29 cellular contexts compared by ENCODE assay signal in the genomic region with DNA sequence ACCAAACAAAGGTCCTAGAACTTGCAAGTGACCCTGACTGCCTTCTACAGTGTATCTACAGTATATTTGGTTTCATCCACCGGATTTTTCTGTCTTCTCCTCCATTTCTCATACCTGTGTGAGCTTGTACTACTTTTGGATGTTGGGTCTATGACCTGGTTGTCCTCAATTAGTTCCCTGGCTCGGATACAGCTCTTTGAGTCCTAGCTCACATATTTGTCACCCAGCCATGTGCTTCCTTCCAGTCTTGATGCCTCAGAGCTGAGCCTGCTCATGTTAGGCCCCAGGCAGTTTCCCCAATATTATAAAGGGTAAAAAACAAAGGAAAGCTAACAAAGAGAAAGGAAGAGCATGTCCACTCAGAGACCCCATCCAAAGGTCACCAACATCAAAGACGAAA.
"Had no signal": no experiment of that assay in that cellular context is flagged by ENCODE, and none has a peak within 500 bp of the region (broad histone marks: within the 10 kb centered on the region; RNA-seq: fewer than 3 reads in every experiment).

No MANE protein-coding gene starts in this region.

- H3K36me3 Mint-ChIP-seq: mesothelial cell of epicardium; naive B cell; neural progenitor cell; stimulated activated memory B cell treated with anti-CD40 and anti-IgM and Interleukin-4, amounts not matched to agents 10 μg/mL and 1 μg/mL and 100 μg/mL, for 72 hours had no signal

- H2AFZ ChIP-seq: neural progenitor cell, parathyroid adenoma had no signal

- DNase-seq: hippocampal formation; kidney glomerular epithelial cell; left cardiac atrium; lower lobe of right lung; mesendoderm; naive B cell; natural killer cell; nephron progenitor cell; occipital lobe; psoas muscle; right lobe of liver; stimulated activated CD4-positive, alpha-beta T cell treated with anti-CD3 and anti-CD28 coated beads, Interleukin-1b, Interleukin-23, amount 100 ng/mL, for 48 hours; stimulated activated CD4-positive, alpha-beta T cell treated with anti-CD3 and anti-CD28 coated beads, Interleukin-2, amount 100 ng/mL, for 48 hours; stimulated activated CD4-positive, alpha-beta T cell treated with anti-CD3 and anti-CD28 coated beads, Interleukin-4, amount 100 ng/mL, for 4 hours; stimulated activated CD8-positive, alpha-beta memory T cell treated with anti-CD3 and anti-CD28 coated beads, Interleukin-4, amount 100 ng/mL, for 48 hours; stimulated activated naive CD4-positive, alpha-beta T cell treated with Interleukin-2 at 50 U/mL for 16 hours; stimulated activated naive CD8-positive, alpha-beta T cell treated with anti-CD3 and anti-CD28 coated beads, Interleukin-15, amount 100 ng/mL, for 72 hours; substantia nigra; thyroid gland; transverse colon; upper lobe of left lung had no signal

- H3K4me1 ChIP-seq: lower lobe of right lung, neural progenitor cell, parathyroid adenoma, psoas muscle, right lobe of liver, thyroid gland, transverse colon, upper lobe of left lung, vagina had no signal

- H3K4me1 Mint-ChIP-seq: mesothelial cell of epicardium; naive B cell; natural killer cell; nephron progenitor cell; neural progenitor cell; stimulated activated memory B cell treated with anti-CD40 and anti-IgM and Interleukin-4, amounts not matched to agents 10 μg/mL and 1 μg/mL and 100 μg/mL, for 72 hours; stimulated activated naive CD8-positive, alpha-beta T cell treated with anti-CD3 and anti-CD28 coated beads, Interleukin-15, amount 100 ng/mL, for 72 hours had no signal

- H3K4me3 Mint-ChIP-seq: mesothelial cell of epicardium; naive B cell; natural killer cell; nephron progenitor cell; neural progenitor cell; stimulated activated memory B cell treated with anti-CD40 and anti-IgM and Interleukin-4, amounts not matched to agents 10 μg/mL and 1 μg/mL and 100 μg/mL, for 72 hours; stimulated activated naive CD8-positive, alpha-beta T cell treated with anti-CD3 and anti-CD28 coated beads, Interleukin-15, amount 100 ng/mL, for 72 hours had no signal

- H3K9ac ChIP-seq: neural progenitor cell, parathyroid adenoma had no signal

- H3K79me2 ChIP-seq: parathyroid adenoma had no signal

- H3K27ac Mint-ChIP-seq: mesothelial cell of epicardium; naive B cell; natural killer cell; nephron progenitor cell; neural progenitor cell; stimulated activated memory B cell treated with anti-CD40 and anti-IgM and Interleukin-4, amounts not matched to agents 10 μg/mL and 1 μg/mL and 100 μg/mL, for 72 hours; stimulated activated naive CD8-positive, alpha-beta T cell treated with anti-CD3 and anti-CD28 coated beads, Interleukin-15, amount 100 ng/mL, for 72 hours had no signal

- H3K27me3 ChIP-seq: neural progenitor cell, neutrophil, right lobe of liver, thyroid gland, transverse colon, upper lobe of left lung, vagina had no signal

- H3K9me3 ChIP-seq: neutrophil, psoas muscle, right lobe of liver, thyroid gland, vagina had no signal

- H3K4me2 ChIP-seq: neural progenitor cell, smooth muscle cell had no signal

- H3K27me3 Mint-ChIP-seq: naive B cell; stimulated activated memory B cell treated with anti-CD40 and anti-IgM and Interleukin-4, amounts not matched to agents 10 μg/mL and 1 μg/mL and 100 μg/mL, for 72 hours; stimulated activated naive CD8-positive, alpha-beta T cell treated with anti-CD3 and anti-CD28 coated beads, Interleukin-15, amount 100 ng/mL, for 72 hours had no signal

- ATAC-seq: left cardiac atrium; left lobe of liver; lower lobe of right lung; natural killer cell; psoas muscle; right lobe of liver; stimulated activated memory B cell treated with anti-CD40 and anti-IgM and Interleukin-4, amounts not matched to agents 10 μg/mL and 1 μg/mL and 100 μg/mL, for 72 hours; stimulated activated naive CD8-positive, alpha-beta T cell treated with anti-CD3 and anti-CD28 coated beads, Interleukin-15, amount 100 ng/mL, for 72 hours had no signal

- H3K27ac ChIP-seq: lower lobe of right lung, neural progenitor cell, neutrophil, parathyroid adenoma, psoas muscle, right lobe of liver, thyroid gland, transverse colon, upper lobe of left lung, vagina had no signal

- H3K4me3 ChIP-seq: lower lobe of right lung, neural progenitor cell, psoas muscle, right lobe of liver, smooth muscle cell, thyroid gland, transverse colon, upper lobe of left lung, vagina had no signal

- H3K36me3 ChIP-seq: lower lobe of right lung, neural progenitor cell, neutrophil, right lobe of liver, thyroid gland, transverse colon, upper lobe of left lung, vagina had no signal
